14 cellular contexts compared by ENCODE assay signal in genomic region chr6:33667776-33668175, GRCh38. TPM values are rescaled to one million over a fixed set of nuclear protein-coding genes. Genes with fewer than 3 reads are reported as not detected.
DNase-seq lines count a peak whose midpoint lies in the region; ATAC-seq and TF ChIP-seq lines count a peak whose summit lies in the region.
"Had no signal": no experiment of that assay in that cellular context is flagged by ENCODE, and none has a peak within 500 bp of the region (broad histone marks: within the 10 kb centered on the region; RNA-seq: fewer than 3 reads in every experiment).

No MANE protein-coding gene starts in this region.

- no peaks in the 10 kb centered on the region for H3K27me3 ChIP-seq in CD4-positive, CD25-positive, alpha-beta regulatory T cell (ENCODE audit: control insufficient read depth, insufficient read depth, low read length)
- no peaks in the 10 kb centered on the region for H3K27me3 ChIP-seq in naive thymus-derived CD4-positive, alpha-beta T cell (ENCODE audit: control insufficient read depth in 2 of 2, insufficient read depth in 2 of 2, low read length in 2 of 2)
- H3K27me3 ChIP-seq: BLaER1 had no signal

- H3K27me3 Mint-ChIP-seq in T-helper 2 cell treated with Interferon-gamma antibody and Interleukin-4, amounts not matched to agents 5 μg/mL and 100 μg/mL, for 36 hours (ENCODE audit: low read depth), result no peaks in the 10 kb centered on the region
- H3K27me3 Mint-ChIP-seq in CD4-positive, CD25-positive, alpha-beta regulatory T cell, result no peaks in the 10 kb centered on the region
- H3K27me3 Mint-ChIP-seq in activated T-helper 17 cell treated with anti-CD3 and anti-CD28 coated beads, Interleukin-2, amount 50 U/mL, for 72 hours, result no peaks in the 10 kb centered on the region
- no peaks in the 10 kb centered on the region for H3K27me3 Mint-ChIP-seq in naive thymus-derived CD4-positive, alpha-beta T cell
- no peaks in the 10 kb centered on the region for H3K27me3 Mint-ChIP-seq in mesothelial cell of epicardium (ENCODE audit: low read depth)

- CTCF ChIA-PET in naive thymus-derived CD4-positive, alpha-beta T cell (lab: Charles Lee), result interaction anchor here (1.2 kb wide), 1 partner anchor 33 kb away, joined by 5 read pairs; no protein-coding TSS in a partner anchor

- POLR2A ChIA-PET in naive thymus-derived CD4-positive, alpha-beta T cell (lab: Charles Lee), result no interaction called here

- no peak for DNase-seq in T-helper 2 cell treated with Interferon-gamma antibody and Interleukin-4, amounts not matched to agents 5 μg/mL and 100 μg/mL, for 36 hours (ENCODE audit: low spot score)
- DNase-seq in T-helper 2 cell (no peak), mesothelial cell of epicardium (ENCODE audit: low spot score in 2 of 2, unreplicated experiment in 2 of 2) (no peak)
- DNase-seq in CD4-positive, CD25-positive, alpha-beta regulatory T cell, result no peak
- no peak for DNase-seq in naive thymus-derived CD4-positive, alpha-beta T cell
- DNase-seq: 8988T, AML-193, Calu3, DMS 273 treated with DMSO at 0.1 percent for 48 hours had no signal

- H3K4me3 Mint-ChIP-seq in T-helper 2 cell treated with Interferon-gamma antibody and Interleukin-4, amounts not matched to agents 5 μg/mL and 100 μg/mL, for 36 hours, result no peak overlapping the region
- peak overlapping the region in 1 of 4 donors; percentile 82 for H3K4me3 Mint-ChIP-seq in CD4-positive, CD25-positive, alpha-beta regulatory T cell
- no peak overlapping the region for H3K4me3 Mint-ChIP-seq in activated T-helper 17 cell treated with anti-CD3 and anti-CD28 coated beads, Interleukin-2, amount 50 U/mL, for 72 hours
- no peak overlapping the region for H3K4me3 Mint-ChIP-seq in naive thymus-derived CD4-positive, alpha-beta T cell
- H3K4me3 Mint-ChIP-seq in mesothelial cell of epicardium, result no peak overlapping the region
- H3K4me3 Mint-ChIP-seq: GM23338 had no signal

- H3K27ac Mint-ChIP-seq in T-helper 2 cell treated with Interferon-gamma antibody and Interleukin-4, amounts not matched to agents 5 μg/mL and 100 μg/mL, for 36 hours, result peak overlapping the region; percentile 50
- peak overlapping the region in 2 of 3 donors; percentile 90 to 97 for H3K27ac Mint-ChIP-seq in CD4-positive, CD25-positive, alpha-beta regulatory T cell
- H3K27ac Mint-ChIP-seq in activated T-helper 17 cell treated with anti-CD3 and anti-CD28 coated beads, Interleukin-2, amount 50 U/mL, for 72 hours, result peak overlapping the region; percentile 66
- peak overlapping the region in 8 of 9 donors; percentile 49 to 93 (median 84) for H3K27ac Mint-ChIP-seq in naive thymus-derived CD4-positive, alpha-beta T cell
- no peak overlapping the region for H3K27ac Mint-ChIP-seq in mesothelial cell of epicardium
- H3K27ac Mint-ChIP-seq: GM23338 had no signal

- H3K36me3 ChIP-seq in CD4-positive, CD25-positive, alpha-beta regulatory T cell (ENCODE audit: control insufficient read depth, insufficient read depth, low read length), result peaks cover 60% of the 10 kb centered on the region
- peaks cover 0 to 98% (median 15%) of the 10 kb centered on the region in 3 experiments for H3K36me3 ChIP-seq in naive thymus-derived CD4-positive, alpha-beta T cell (ENCODE audit: control insufficient read depth in 2 of 3, insufficient read depth in 3 of 3, low read length in 3 of 3)

- no peaks in the 10 kb centered on the region for H3K9me3 Mint-ChIP-seq in T-helper 2 cell treated with Interferon-gamma antibody and Interleukin-4, amounts not matched to agents 5 μg/mL and 100 μg/mL, for 36 hours
- no peaks in the 10 kb centered on the region for H3K9me3 Mint-ChIP-seq in CD4-positive, CD25-positive, alpha-beta regulatory T cell
- H3K9me3 Mint-ChIP-seq in activated T-helper 17 cell treated with anti-CD3 and anti-CD28 coated beads, Interleukin-2, amount 50 U/mL, for 72 hours, result no peaks in the 10 kb centered on the region
- no peaks in the 10 kb centered on the region for H3K9me3 Mint-ChIP-seq in naive thymus-derived CD4-positive, alpha-beta T cell
- no peaks in the 10 kb centered on the region for H3K9me3 Mint-ChIP-seq in mesothelial cell of epicardium
- H3K9me3 Mint-ChIP-seq: GM23338 had no signal

- no peak overlapping the region for H3K4me3 ChIP-seq in CD4-positive, CD25-positive, alpha-beta regulatory T cell (ENCODE audit: low read depth, low read length)
- H3K4me3 ChIP-seq in naive thymus-derived CD4-positive, alpha-beta T cell (ENCODE audit: low read length), result no peak overlapping the region
- H3K4me3 ChIP-seq: BLaER1, GM23338 had no signal

- no peaks in the 10 kb centered on the region for H3K9me3 ChIP-seq in CD4-positive, CD25-positive, alpha-beta regulatory T cell (ENCODE audit: control insufficient read depth in 2 of 2, low read length in 2 of 2)
- no peaks in the 10 kb centered on the region for H3K9me3 ChIP-seq in naive thymus-derived CD4-positive, alpha-beta T cell (ENCODE audit: control insufficient read depth in 2 of 3, low read length in 3 of 3)
- H3K9me3 ChIP-seq: BLaER1 had no signal

- peaks cover 12% of the 10 kb centered on the region for H3K4me1 Mint-ChIP-seq in T-helper 2 cell treated with Interferon-gamma antibody and Interleukin-4, amounts not matched to agents 5 μg/mL and 100 μg/mL, for 36 hours (ENCODE audit: low read depth)
- peaks cover 6 to 17% (median 11%) of the 10 kb centered on the region in 4 donors for H3K4me1 Mint-ChIP-seq in CD4-positive, CD25-positive, alpha-beta regulatory T cell
- peaks cover 10% of the 10 kb centered on the region for H3K4me1 Mint-ChIP-seq in activated T-helper 17 cell treated with anti-CD3 and anti-CD28 coated beads, Interleukin-2, amount 50 U/mL, for 72 hours
- peaks cover 3 to 19% (median 15%) of the 10 kb centered on the region in 7 donors for H3K4me1 Mint-ChIP-seq in naive thymus-derived CD4-positive, alpha-beta T cell
- H3K4me1 Mint-ChIP-seq in mesothelial cell of epicardium, result peaks cover 9% of the 10 kb centered on the region

- peaks cover 35% of the 10 kb centered on the region for H3K36me3 Mint-ChIP-seq in T-helper 2 cell treated with Interferon-gamma antibody and Interleukin-4, amounts not matched to agents 5 μg/mL and 100 μg/mL, for 36 hours (ENCODE audit: low read depth)
- peaks cover 42% of the 10 kb centered on the region for H3K36me3 Mint-ChIP-seq in CD4-positive, CD25-positive, alpha-beta regulatory T cell
- peaks cover 88% of the 10 kb centered on the region for H3K36me3 Mint-ChIP-seq in activated T-helper 17 cell treated with anti-CD3 and anti-CD28 coated beads, Interleukin-2, amount 50 U/mL, for 72 hours (ENCODE audit: low read depth)
- peaks cover 3 to 34% (median 20%) of the 10 kb centered on the region in 5 donors for H3K36me3 Mint-ChIP-seq in naive thymus-derived CD4-positive, alpha-beta T cell
- H3K36me3 Mint-ChIP-seq in mesothelial cell of epicardium, result no peaks in the 10 kb centered on the region

- no peak for TF ChIP-seq CTCF in mesothelial cell of epicardium (IDR thresholded peaks at IDR 0.05; ENCODE audit: unreplicated experiment)

- H3K4me1 ChIP-seq in CD4-positive, CD25-positive, alpha-beta regulatory T cell (ENCODE audit: control insufficient read depth, insufficient read depth, low read length, poor library complexity, severe bottlenecking), result peaks cover 15% of the 10 kb centered on the region
- H3K4me1 ChIP-seq in naive thymus-derived CD4-positive, alpha-beta T cell (ENCODE audit: control insufficient read depth in 2 of 2, insufficient read depth in 2 of 2, low read length in 2 of 2), result peaks cover 0 to 12% of the 10 kb centered on the region in 2 donors

- intact Hi-C loops in naive thymus-derived CD4-positive, alpha-beta T cell (cut with micrococcal nuclease), result loop anchor here in 1 of 2 donors (5.0 kb wide), 1 partner anchor 35 kb away; no protein-coding TSS in a partner anchor

- no peak overlapping the region for H3K27ac ChIP-seq in CD4-positive, CD25-positive, alpha-beta regulatory T cell (ENCODE audit: insufficient read depth, low read length, poor library complexity, severe bottlenecking)
- H3K27ac ChIP-seq in naive thymus-derived CD4-positive, alpha-beta T cell (ENCODE audit: low read depth, low read length), result no peak overlapping the region
- H3K27ac ChIP-seq: BLaER1, HL-60 had no signal

- no peak for ATAC-seq in CD4-positive, CD25-positive, alpha-beta regulatory T cell (ENCODE audit: low read depth in 2 of 2)
- ATAC-seq in activated T-helper 17 cell treated with anti-CD3 and anti-CD28 coated beads, Interleukin-2, amount 50 U/mL, for 72 hours (replicated peaks), result no peak
- no peak for ATAC-seq in naive thymus-derived CD4-positive, alpha-beta T cell
- no peak for ATAC-seq in GM19351 (IDR thresholded peaks at IDR 0.05; ENCODE audit: unreplicated experiment)
- ATAC-seq: GM23338 had no signal

RNA-seq across cellular contexts. Expression of gene UQCC2, which starts 43.7 kb away (rescaled TPM):
- total RNA-seq in CD4-positive, CD25-positive, alpha-beta regulatory T cell, result 14.9 TPM
- polyA plus RNA-seq in CD4-positive, CD25-positive, alpha-beta regulatory T cell, result 10 to 100 TPM; 37.1 to 72.6 (median 51.2) TPM
- total RNA-seq in activated T-helper 17 cell treated with anti-CD3 and anti-CD28 coated beads, Interleukin-2, amount 50 U/mL, for 72 hours, result 100 to 1,000 TPM in 1 of 2 donors, 10 to 100 TPM in 1; 65.5 to 112 TPM
- total RNA-seq in naive thymus-derived CD4-positive, alpha-beta T cell, result 10 to 100 TPM; 15.7 to 79.8 (median 23.0) TPM
- polyA plus RNA-seq in naive thymus-derived CD4-positive, alpha-beta T cell, result 10 to 100 TPM; 34.1 to 50.0 TPM
- total RNA-seq in mesothelial cell of epicardium, result 79.0 to 79.6 TPM (median 79.4 TPM) in 3 replicates

RNA-seq across cellular contexts. Expression of gene ITPR3, which starts 46.7 kb away (rescaled TPM):
- 54.5 TPM for total RNA-seq in CD4-positive, CD25-positive, alpha-beta regulatory T cell
- polyA plus RNA-seq in CD4-positive, CD25-positive, alpha-beta regulatory T cell, result 1 to 10 TPM; 1.3 to 2.2 (median 1.9) TPM
- 10 to 100 TPM; 57.0 to 59.7 TPM for total RNA-seq in activated T-helper 17 cell treated with anti-CD3 and anti-CD28 coated beads, Interleukin-2, amount 50 U/mL, for 72 hours
- total RNA-seq in naive thymus-derived CD4-positive, alpha-beta T cell, result 10 to 100 TPM; 35.6 to 65.7 (median 47.7) TPM
- polyA plus RNA-seq in naive thymus-derived CD4-positive, alpha-beta T cell, result 1 to 10 TPM; 1.7 to 7.3 TPM
- total RNA-seq in mesothelial cell of epicardium, result 6.3 to 6.4 TPM (median 6.4 TPM) in 3 replicates
